ENCODE assay signal across 12 cellular contexts in the genomic region with DNA sequence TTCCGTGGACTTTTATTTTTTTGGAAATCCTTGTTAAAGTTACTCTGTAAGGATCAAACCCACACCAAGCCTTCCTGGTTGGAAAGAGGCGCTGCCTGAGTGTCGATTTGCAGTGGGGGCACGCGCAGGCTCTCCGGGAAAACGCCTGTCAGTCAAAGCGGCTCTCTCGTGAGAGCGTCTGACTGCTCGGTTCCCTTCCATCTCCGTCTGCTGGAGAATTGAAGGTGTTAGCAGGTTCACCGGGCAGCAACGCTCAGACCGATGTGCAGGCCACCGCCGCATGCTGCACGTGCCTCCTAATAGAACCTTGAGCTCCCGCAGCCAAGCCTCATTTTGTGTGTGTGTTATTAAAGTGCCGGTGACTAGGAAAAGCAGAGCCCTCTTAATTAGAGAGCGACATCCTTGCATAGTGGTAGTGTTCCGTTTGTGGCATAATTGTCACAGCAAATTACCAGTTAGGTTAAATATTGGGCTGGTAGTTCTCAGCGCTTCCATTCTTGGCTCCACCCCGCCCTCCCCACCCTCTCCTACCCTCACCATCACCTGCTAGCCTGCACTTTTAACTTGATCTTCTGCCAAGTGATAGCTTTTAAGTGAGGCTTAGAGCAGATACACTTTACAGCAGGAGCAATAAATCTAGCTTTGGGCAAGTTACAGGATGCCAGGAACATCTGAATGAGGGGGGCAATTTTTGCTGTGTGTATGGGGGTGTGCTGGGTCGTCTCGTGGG.
DNase-seq lines count a peak whose midpoint lies in the region; TF ChIP-seq lines count a peak whose summit lies in the region.
"Had no signal": no experiment of that assay in that cellular context is flagged by ENCODE, and none has a peak within 500 bp of the region (broad histone marks: within the 10 kb centered on the region; RNA-seq: fewer than 3 reads in every experiment).

No MANE protein-coding gene starts in this region.

- no peaks in the 10 kb centered on the region for H3K79me2 ChIP-seq in Karpas-422 (ENCODE audit: low read length)
- no peaks in the 10 kb centered on the region for H3K79me2 ChIP-seq in osteoblast (ENCODE audit: insufficient read depth, low read length)

- in situ Hi-C loops in GM13976 (cut with MboI; ENCODE audit: low sequenced_read_pairs, unreplicated experiment), result loop anchor here (10.0 kb wide), 1 partner anchor 129 kb away; a partner anchor contains a TSS

- peak overlapping the region; percentile 65 to 83 (median 79) for H3K4me3 Mint-ChIP-seq in brain
- H3K4me3 Mint-ChIP-seq: activated T-cell treated with anti-CD3 and anti-CD28 coated beads, Interleukin-2, amount 50 U/mL, for 4 hours; CD4-positive, CD25-positive, alpha-beta regulatory T cell; stimulated activated effector memory CD8-positive, alpha-beta T cell treated with anti-CD3 and anti-CD28 coated beads, Interleukin-12 subunit alpha, Interleukin-12 subunit beta, amount 100 ng/mL, for 72 hours had no signal

- H3K9me2 ChIP-seq in Karpas-422 (replicated peaks; ENCODE audit: insufficient read depth, low read length), result no peaks in the 10 kb centered on the region

- H3K9me3 Mint-ChIP-seq in brain, result peaks cover 0 to 2% (median 0%) of the 10 kb centered on the region in 5 experiments
- H3K9me3 Mint-ChIP-seq: activated T-cell treated with anti-CD3 and anti-CD28 coated beads, Interleukin-2, amount 50 U/mL, for 4 hours; stimulated activated effector memory CD8-positive, alpha-beta T cell treated with anti-CD3 and anti-CD28 coated beads, Interleukin-12 subunit alpha, Interleukin-12 subunit beta, amount 100 ng/mL, for 72 hours had no signal

- peak overlapping the region; percentile 67 to 93 (median 91) for H3K27ac Mint-ChIP-seq in brain
- H3K27ac Mint-ChIP-seq: stimulated activated effector memory CD8-positive, alpha-beta T cell treated with anti-CD3 and anti-CD28 coated beads, Interleukin-12 subunit alpha, Interleukin-12 subunit beta, amount 100 ng/mL, for 72 hours had no signal

- H3K9me3 ChIP-seq in Karpas-422 (ENCODE audit: low read length), result no peaks in the 10 kb centered on the region
- no peaks in the 10 kb centered on the region for H3K9me3 ChIP-seq in osteoblast (ENCODE audit: low read depth, low read length)

- H3K36me3 Mint-ChIP-seq in brain, result no peaks in the 10 kb centered on the region
- H3K36me3 Mint-ChIP-seq: CD4-positive, CD25-positive, alpha-beta regulatory T cell; stimulated activated effector memory CD8-positive, alpha-beta T cell treated with anti-CD3 and anti-CD28 coated beads, Interleukin-12 subunit alpha, Interleukin-12 subunit beta, amount 100 ng/mL, for 72 hours had no signal

- H3K27me3 ChIP-seq in Karpas-422 (ENCODE audit: low read length) (no peaks in the 10 kb centered on the region), osteoblast (ENCODE audit: insufficient read depth, low read length) (peaks cover 61% of the 10 kb centered on the region)

- peak overlapping the region; percentile 43 for H3K9ac ChIP-seq in Karpas-422 (ENCODE audit: low read length)
- H3K9ac ChIP-seq: KMS-11 had no signal

- H3K4me3 ChIP-seq in Karpas-422 (ENCODE audit: low read length), result peak overlapping the region; percentile 56; the same call in 1 of the 2 replicates
- no peak overlapping the region for H3K4me3 ChIP-seq in osteoblast (ENCODE audit: insufficient read depth, low read length)

- peak overlapping the region; percentile 78; the same call in 1 of the 2 replicates for H3K27ac ChIP-seq in Karpas-422 (ENCODE audit: low read length)
- no peak overlapping the region for H3K27ac ChIP-seq in osteoblast (ENCODE audit: low read depth, low read length)
- H3K27ac ChIP-seq: KMS-11 had no signal

- H3K4me1 ChIP-seq in Karpas-422 (ENCODE audit: low read length), result peaks cover 58% of the 10 kb centered on the region
- H3K4me1 ChIP-seq in osteoblast (ENCODE audit: insufficient read depth, low read length), result peaks cover 9% of the 10 kb centered on the region

- H3K27me3 Mint-ChIP-seq in brain, result peaks cover 3% of the 10 kb centered on the region

- TF ChIP-seq CTCF in brain (conservative IDR thresholded peaks at IDR 0.05) (no peak), osteoblast (IDR thresholded peaks at IDR 0.05; ENCODE audit: extremely low read depth, low read depth, low read length) (no peak), GM13976 (IDR thresholded peaks at IDR 0.05; ENCODE audit: borderline replicate concordance, control extremely low read depth, extremely low read depth, insufficient read depth, missing control alignments) (no peak)

- H4K20me1 ChIP-seq in Karpas-422 (ENCODE audit: insufficient read depth, low read depth, low read length) (no peaks in the 10 kb centered on the region), osteoblast (ENCODE audit: insufficient read depth, low read length) (no peaks in the 10 kb centered on the region)

- H3K4me2 ChIP-seq in Karpas-422 (ENCODE audit: low read depth, low read length, poor library complexity, severe bottlenecking), result peak overlapping the region; percentile 74
- H3K4me2 ChIP-seq in osteoblast (ENCODE audit: insufficient read depth, low read length), result no peak overlapping the region
- H3K4me2 ChIP-seq: KMS-11 had no signal

- H3K36me3 ChIP-seq in Karpas-422 (ENCODE audit: insufficient read depth, low read length) (no peaks in the 10 kb centered on the region), osteoblast (ENCODE audit: insufficient read depth, low read length) (no peaks in the 10 kb centered on the region)

- H3K4me1 Mint-ChIP-seq in brain, result peaks cover 69% of the 10 kb centered on the region
- H3K4me1 Mint-ChIP-seq: stimulated activated effector memory CD8-positive, alpha-beta T cell treated with anti-CD3 and anti-CD28 coated beads, Interleukin-12 subunit alpha, Interleukin-12 subunit beta, amount 100 ng/mL, for 72 hours had no signal

- DNase-seq in Karpas-422, result no peak
- peak; percentile 73 for DNase-seq in NCI-H2227 treated with DMSO at 0.1 percent for 48 hours (lab: John Stamatoyannopoulos, UW)
- peak; percentile 23 for DNase-seq in osteoblast (ENCODE audit: insufficient read length, low spot score, missing footprints)
- DNase-seq in GM19240 (ENCODE audit: insufficient read length, low spot score), result no peak
- DNase-seq in GM13976 (ENCODE audit: low spot score), result no peak
- DNase-seq in stimulated activated CD4-positive, alpha-beta T cell treated with anti-CD3 and anti-CD28 coated beads, Interleukin-12 subunit alpha, Interleukin-12 subunit beta, amount 100 ng/mL, for 4 hours, result no peak
- DNase-seq in stimulated activated CD4-positive, alpha-beta T cell treated with anti-CD3 and anti-CD28 coated beads, Interleukin-15, amount 100 ng/mL, for 24 hours, result no peak
- DNase-seq: activated T-cell treated with anti-CD3 and anti-CD28 coated beads, Interleukin-2, amount 50 U/mL, for 4 hours; CD4-positive, CD25-positive, alpha-beta regulatory T cell had no signal

- H2AFZ ChIP-seq in Karpas-422 (ENCODE audit: low read length) (no peak overlapping the region), osteoblast (ENCODE audit: low read length) (no peak overlapping the region)

Comparison
In these comparisons a context has a peak if more than half of its experiments do, and no peak if none do; other contexts are left out.
1. DNase-seq: peak in NCI-H2227 treated with DMSO at 0.1 percent for 48 hours (single experiment) and osteoblast (single experiment); none in Karpas-422 (single experiment), GM19240 (single experiment), GM13976 (single experiment), stimulated activated CD4-positive, alpha-beta T cell treated with anti-CD3 and anti-CD28 coated beads, Interleukin-12 subunit alpha, Interleukin-12 subunit beta, amount 100 ng/mL, for 4 hours (single experiment) and stimulated activated CD4-positive, alpha-beta T cell treated with anti-CD3 and anti-CD28 coated beads, Interleukin-15, amount 100 ng/mL, for 24 hours (single experiment).